8 cellular contexts compared by ENCODE assay signal in the genomic region with DNA sequence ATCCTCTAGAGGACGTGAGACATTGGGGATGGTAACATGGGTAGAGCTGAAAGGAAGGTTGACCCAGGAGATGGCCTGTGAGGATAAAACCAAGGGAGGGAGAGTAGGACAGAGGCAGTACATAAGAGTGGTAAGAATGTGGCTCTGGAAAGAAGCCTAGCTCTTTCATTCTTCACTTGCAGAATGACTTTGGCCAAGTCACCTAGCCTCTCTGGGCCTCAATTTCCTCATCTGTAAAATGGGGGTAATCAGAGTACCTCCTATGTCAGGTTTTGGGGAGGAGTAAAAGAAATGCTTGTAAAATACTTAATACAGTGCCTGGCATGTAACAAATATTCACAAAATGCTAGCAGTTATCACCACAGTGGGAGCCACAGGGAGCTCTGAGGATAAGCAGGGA. TPM values are rescaled to one million over a fixed set of nuclear protein-coding genes. Genes with fewer than 3 reads are reported as not detected.
A peak's percentile ranks its signal among the peaks of the same experiment; 100 is the strongest.
DNase-seq lines count a peak whose midpoint lies in the region; ATAC-seq and TF ChIP-seq lines count a peak whose summit lies in the region.

No MANE protein-coding gene starts in this region.

- TF ChIP-seq POLR2A in uterus (IDR thresholded peaks at IDR 0.05) = no peak

- WGBS in heart right ventricle, 2 donors = 70 to 81% methylated on average over 1 of the region's 1 CpG

- H3K36me3 ChIP-seq in heart right ventricle (peaks cover 0 to 24% (median 5%) of the 10 kb centered on the region in 9 donors), uterus (no peaks in the 10 kb centered on the region)

- POLR2A ChIA-PET in MCF 10A (lab: Yijun Ruan, JAX) = interaction anchor here (0.5 to 5.7 kb wide), 6 partner anchors 16 to 525 kb away, joined by 3 to 65 read pairs (median 4); partner anchors contain the start of genes CYB5D1, GPS2, NAA38 and TP53

- H3K9me3 ChIP-seq in heart right ventricle (no peaks in the 10 kb centered on the region), mononuclear cell (ENCODE audit: low read depth, low read length) (no peaks in the 10 kb centered on the region), uterus (no peaks in the 10 kb centered on the region)

- peaks cover 17 to 72% (median 62%) of the 10 kb centered on the region in 9 donors for H3K4me1 ChIP-seq in heart right ventricle
- H3K4me1 ChIP-seq in mononuclear cell (ENCODE audit: insufficient read depth, low read length) = peaks cover 76% of the 10 kb centered on the region
- H3K4me1 ChIP-seq in uterus = peaks cover 12 to 17% of the 10 kb centered on the region in 2 donors

- H3K27ac Mint-ChIP-seq in MCF 10A (ENCODE audit: low read depth, unreplicated experiment) = peak overlapping the region; percentile 87

- H3K27me3 ChIP-seq in heart right ventricle (no peaks in the 10 kb centered on the region), mononuclear cell (ENCODE audit: insufficient read depth, low read length) (no peaks in the 10 kb centered on the region), uterus (no peaks in the 10 kb centered on the region)

- no peak for TF ChIP-seq CTCF in heart right ventricle (IDR thresholded peaks at IDR 0.05)
- no peak for TF ChIP-seq CTCF in MCF 10A (IDR thresholded peaks at IDR 0.05; ENCODE audit: unreplicated experiment)
- TF ChIP-seq CTCF in uterus (IDR thresholded peaks at IDR 0.05) = no peak

- H3K4me3 Mint-ChIP-seq in MCF 10A (ENCODE audit: unreplicated experiment) = peak overlapping the region; percentile 79

- H3K4me3 ChIP-seq in heart right ventricle (peak overlapping the region in 7 of 10 donors; percentile 68 to 90 (median 77)), mononuclear cell (ENCODE audit: low read length) (peak overlapping the region; percentile 84), uterus (peak overlapping the region in 1 of 2 donors; percentile 88)

- peaks cover 55% of the 10 kb centered on the region for H3K36me3 Mint-ChIP-seq in MCF 10A (ENCODE audit: insufficient read depth, unreplicated experiment)

- DNase-seq in heart right ventricle (no peak), left ventricle myocardium superior (no peak), MCF 10A (ENCODE audit: unreplicated experiment) (no peak), uterus (no peak), HuH-7.5 (ENCODE audit: low spot score) (no peak), epidermal melanocyte (ENCODE audit: insufficient read length, low spot score) (no peak)

- no TSS peak for BruUV-seq in MCF 10A (replicated peaks; lab: Mats Ljungman, UMichigan)

- intact Hi-C loops in heart right ventricle (cut with DNase I) = loop anchor here in 2 of 10 donors (5.0 to 10.0 kb wide), 2 partner anchors 311 to 314 kb away; partner anchors contain the start of gene PER1 (in 2 of the 2)
- intact Hi-C loops in left ventricle myocardium superior (cut with micrococcal nuclease) = no loop called here
- intact Hi-C loops in MCF 10A (cut with micrococcal nuclease) = no loop called here
- intact Hi-C loops in uterus (cut with DNase I; ENCODE audit: low total_unique reads) = no loop called here

- H3K27ac ChIP-seq in heart right ventricle (peak overlapping the region in 9 of 10 donors; percentile 90 to 100 (median 98)), uterus (peak overlapping the region; percentile 95 to 99)

- peaks cover 58% of the 10 kb centered on the region for H3K4me1 Mint-ChIP-seq in MCF 10A (ENCODE audit: insufficient read depth, unreplicated experiment)

- CTCF ChIA-PET in MCF 10A (lab: Yijun Ruan, JAX) = interaction anchor here (0.6 to 5.8 kb wide), 7 partner anchors 11 to 220 kb away, joined by 3 to 32 read pairs (median 4); no protein-coding TSS in a partner anchor

- no peak for ATAC-seq in heart right ventricle
- ATAC-seq in left ventricle myocardium superior = no peak
- no peak for ATAC-seq in HG02970 (IDR thresholded peaks at IDR 0.05; ENCODE audit: low FRiP score, unreplicated experiment)

- H3K9me3 Mint-ChIP-seq in MCF 10A (ENCODE audit: unreplicated experiment) = no peaks in the 10 kb centered on the region

- no peaks in the 10 kb centered on the region for H3K27me3 Mint-ChIP-seq in MCF 10A (ENCODE audit: insufficient read depth, unreplicated experiment)

RNA-seq across cellular contexts. Expression of gene KDM6B, which starts 6.9 kb away (rescaled TPM):
- total RNA-seq in heart right ventricle = 10 to 100 TPM; 18.0 to 35.4 (median 26.9) TPM
- 10 to 100 TPM in 1 of 2 donors, 1 to 10 TPM in 1; 5.2 to 17.6 TPM for polyA plus RNA-seq in heart right ventricle
- total RNA-seq in left ventricle myocardium superior = 28.1 TPM
- total RNA-seq in MCF 10A (2022) = 37.9 and 39.8 TPM in 2 replicates
- total RNA-seq in mononuclear cell = 88.1 TPM
- 10 to 100 TPM in 1 of 4 donors, 1 to 10 TPM in 3; 2.6 to 47.9 (median 4.4) TPM for total RNA-seq in uterus

RNA-seq across cellular contexts. Expression of gene TMEM88, which starts 14.0 kb away (rescaled TPM):
- total RNA-seq in heart right ventricle (10 to 100 TPM; 12.3 to 47.4 (median 19.3) TPM), left ventricle myocardium superior (32.6 TPM), MCF 10A (2022) (3.5 and 4.4 TPM in 2 replicates), mononuclear cell (8.5 TPM), uterus (10 to 100 TPM in 3 of 4 donors, 1 to 10 TPM in 1; 7.3 to 68.1 (median 28.1) TPM)
- polyA plus RNA-seq in heart right ventricle = 100 to 1,000 TPM; 121 to 298 TPM

RNA-seq across cellular contexts. Expression of gene NAA38, which starts 16.5 kb away (rescaled TPM):
- 100 to 1,000 TPM in 1 of 10 donors, 10 to 100 TPM in 9; 59.2 to 115 (median 73.0) TPM for total RNA-seq in heart right ventricle
- polyA plus RNA-seq in heart right ventricle = 100 to 1,000 TPM; 108 to 167 TPM
- total RNA-seq in left ventricle myocardium superior = 93.2 TPM
- 70.2 and 83.4 TPM in 2 replicates for total RNA-seq in MCF 10A (2022)
- 14.0 TPM for total RNA-seq in mononuclear cell
- 10 to 100 TPM in 3 of 4 donors, 1 to 10 TPM in 1; 3.6 to 94.7 (median 48.1) TPM for total RNA-seq in uterus

RNA-seq across cellular contexts. Expression of gene CYB5D1, which starts 16.9 kb away (rescaled TPM):
- total RNA-seq in heart right ventricle (10 to 100 TPM; 12.7 to 20.1 (median 16.0) TPM), left ventricle myocardium superior (25.6 TPM), MCF 10A (2022) (23.1 and 23.2 TPM in 2 replicates), mononuclear cell (8.8 TPM), uterus (10 to 100 TPM in 3 of 4 donors, 1 to 10 TPM in 1; 3.1 to 17.6 (median 16.2) TPM)
- 10 to 100 TPM; 10.0 to 11.6 TPM for polyA plus RNA-seq in heart right ventricle

RNA-seq across cellular contexts. Expression of gene CHD3, which starts 47.7 kb away (rescaled TPM):
- 10 to 100 TPM in 5 of 10 donors, 1 to 10 TPM in 5; 8.2 to 22.0 (median 10.4) TPM for total RNA-seq in heart right ventricle
- polyA plus RNA-seq in heart right ventricle = 10 to 100 TPM; 13.7 to 29.0 TPM
- 13.1 TPM for total RNA-seq in left ventricle myocardium superior
- total RNA-seq in MCF 10A (2022) = 78.5 and 87.1 TPM in 2 replicates
- total RNA-seq in mononuclear cell = 96.4 TPM
- total RNA-seq in uterus = 100 to 1,000 TPM in 3 of 4 donors, 10 to 100 TPM in 1; 81.0 to 165 (median 133) TPM
